20 cellular contexts compared by ENCODE assay signal in genomic region chr17:40058865-40059264, GRCh38. TPM values are rescaled to one million over a fixed set of nuclear protein-coding genes. Genes with fewer than 3 reads are reported as not detected.
A peak's percentile ranks its signal among the peaks of the same experiment; 100 is the strongest.
DNase-seq lines count a peak whose midpoint lies in the region; ATAC-seq and TF ChIP-seq lines count a peak whose summit lies in the region.
"Had no signal": no experiment of that assay in that cellular context is flagged by ENCODE, and none has a peak within 500 bp of the region (broad histone marks: within the 10 kb centered on the region; RNA-seq: fewer than 3 reads in every experiment).

No MANE protein-coding gene starts in this region.

- CTCF ChIA-PET in HEK293T (lab: Yijun Ruan, JAX), result interaction anchor here (0.6 to 2.3 kb wide), 2 partner anchors 23 to 32 kb away, joined by 5 read pairs; no protein-coding TSS in a partner anchor

- no peak for TF ChIP-seq POLR2A in Peyer's patch (IDR thresholded peaks at IDR 0.05)

- H3K4me3 ChIP-seq in Peyer's patch (no peak overlapping the region), dorsolateral prefrontal cortex (no peak overlapping the region)
- H3K4me3 ChIP-seq: hepatocyte, SJCRH30 had no signal

- no peak for ATAC-seq in GM18868 (IDR thresholded peaks at IDR 0.05; ENCODE audit: unreplicated experiment)
- ATAC-seq: T-helper 17 cell had no signal

- TF ChIP-seq CTCF in Peyer's patch (IDR thresholded peaks at IDR 0.05) (no peak), dorsolateral prefrontal cortex (IDR thresholded peaks at IDR 0.05 in 54 of 56, conservative IDR thresholded peaks at IDR 0.05 in 2 of 56; ENCODE audit: low read depth in 1 of 56, partially characterized antibody in 56 of 56) (no peak), nephron (IDR thresholded peaks at IDR 0.05; ENCODE audit: unreplicated experiment in 3 of 3) (no peak)

- no peaks in the 10 kb centered on the region for H3K9me3 ChIP-seq in Peyer's patch
- H3K9me3 ChIP-seq: SJCRH30 had no signal

- H3K27ac Mint-ChIP-seq in nephron, result peak overlapping the region in 2 of 3 experiments; percentile 83 to 95
- H3K27ac Mint-ChIP-seq: CD4-positive, CD25-positive, alpha-beta regulatory T cell; memory B cell had no signal

- no peaks in the 10 kb centered on the region for H3K9me3 Mint-ChIP-seq in nephron
- H3K9me3 Mint-ChIP-seq: memory B cell had no signal

- H3K27me3 ChIP-seq in Peyer's patch, result no peaks in the 10 kb centered on the region
- H3K27me3 ChIP-seq in dorsolateral prefrontal cortex, result no peaks in the 10 kb centered on the region
- H3K27me3 ChIP-seq: hepatocyte had no signal

- no peaks in the 10 kb centered on the region for H3K36me3 ChIP-seq in Peyer's patch
- H3K36me3 ChIP-seq: SJCRH30 had no signal

- H3K36me3 Mint-ChIP-seq in nephron (ENCODE audit: low read depth), result peaks cover 4% of the 10 kb centered on the region
- H3K36me3 Mint-ChIP-seq: CD4-positive, CD25-positive, alpha-beta regulatory T cell; memory B cell had no signal

- H3K27me3 Mint-ChIP-seq in nephron (ENCODE audit: low read depth), result peaks cover 24% of the 10 kb centered on the region

- peak overlapping the region in 1 of 3 experiments; percentile 68 for H3K4me3 Mint-ChIP-seq in nephron
- H3K4me3 Mint-ChIP-seq: memory B cell, T-helper 17 cell had no signal

- H3K27ac ChIP-seq in Peyer's patch, result peak overlapping the region in 3 of 4 donors; percentile 47 to 78 (median 64)
- peak overlapping the region in 41 of 59 donors; percentile 12 to 100 (median 88) for H3K27ac ChIP-seq in dorsolateral prefrontal cortex
- peak overlapping the region; percentile 56 for H3K27ac ChIP-seq in temporal lobe (ENCODE audit: low read depth, low read length)
- H3K27ac ChIP-seq: hepatocyte, SJCRH30 had no signal

- H3K4me1 Mint-ChIP-seq in nephron, result peaks cover 45% of the 10 kb centered on the region

- POLR2A ChIA-PET in HEK293T (lab: Yijun Ruan, JAX), result no interaction called here

- H3K4me1 ChIP-seq in Peyer's patch, result peaks cover 0 to 27% (median 1%) of the 10 kb centered on the region in 4 donors

- intact Hi-C loops in dorsolateral prefrontal cortex (cut with DNase I), result loop anchor here in 1 of 2 donors (5.0 kb wide), 1 partner anchor 33 kb away; no protein-coding TSS in a partner anchor

- no peak for DNase-seq in Peyer's patch
- DNase-seq in dorsolateral prefrontal cortex, result no peak
- no peak for DNase-seq in activated effector memory CD4-positive, alpha-beta T cell treated with Interleukin-2 at 50 U/mL for 16 hours
- no peak for DNase-seq in NOMO-1 (lab: John Stamatoyannopoulos, UW; ENCODE audit: unreplicated experiment in 2 of 2)
- DNase-seq in HEK293T (ENCODE audit: extremely low spot score), result no peak
- DNase-seq: activated CD4-positive, alpha-beta T cell treated with anti-CD3 and anti-CD28 coated beads, Interleukin-2, amount 50 U/mL, for 1 hour; CD4-positive, CD25-positive, alpha-beta regulatory T cell; DMS79; MM.1S; NCI-H774; retina; SJCRH30; stimulated activated naive CD4-positive, alpha-beta T cell; T-helper 17 cell had no signal

TF ChIP-seq in HEK293T, 16 proteins besides CTCF, POLR2A, EP300 and RAD21:
- no peak for TF ChIP-seq ARNT (IDR thresholded peaks at IDR 0.05)
- TF ChIP-seq SUZ12 (IDR thresholded peaks at IDR 0.05), result no peak
- TF ChIP-seq SP1 (IDR thresholded peaks at IDR 0.05), result no peak
- no peak for TF ChIP-seq TARDBP (IDR thresholded peaks at IDR 0.05)
- no peak for TF ChIP-seq CTBP1 (IDR thresholded peaks at IDR 0.05; ENCODE audit: borderline replicate concordance)
- TF ChIP-seq HDGF (IDR thresholded peaks at IDR 0.05; ENCODE audit: borderline replicate concordance), result no peak
- no peak for TF ChIP-seq ZNF384 (IDR thresholded peaks at IDR 0.05)
- no peak for TF ChIP-seq ELF4 (IDR thresholded peaks at IDR 0.05)
- TF ChIP-seq FOXM1 (IDR thresholded peaks at IDR 0.05; ENCODE audit: borderline replicate concordance), result no peak
- TF ChIP-seq BHLHE40 (IDR thresholded peaks at IDR 0.05; ENCODE audit: borderline replicate concordance), result no peak
- no peak for TF ChIP-seq PKNOX1 (IDR thresholded peaks at IDR 0.05)
- TF ChIP-seq NFRKB (IDR thresholded peaks at IDR 0.05), result no peak
- TF ChIP-seq LEF1 (IDR thresholded peaks at IDR 0.05; ENCODE audit: borderline replicate concordance), result no peak
- TF ChIP-seq FOXK2 (IDR thresholded peaks at IDR 0.05), result no peak
- no peak for TF ChIP-seq L3MBTL2 (conservative IDR thresholded peaks at IDR 0.05)

RNA-seq across cellular contexts. Expression of gene THRA, which starts 3.9 kb away (rescaled TPM):
- total RNA-seq in Peyer's patch, result 10 to 100 TPM; 43.4 to 80.5 (median 68.5) TPM
- total RNA-seq in dorsolateral prefrontal cortex, result 100 to 1,000 TPM; 178 to 301 (median 231) TPM
- 109 TPM for total RNA-seq in temporal lobe

RNA-seq across cellular contexts. Expression of gene MED24, which starts 4.7 kb away (rescaled TPM):
- 100 to 1,000 TPM in 3 of 4 donors, 10 to 100 TPM in 1; 77.9 to 176 (median 146) TPM for total RNA-seq in Peyer's patch
- 100 to 1,000 TPM in 59 of 120 experiments, 10 to 100 TPM in 61; 59.5 to 156 (median 99.1) TPM for total RNA-seq in dorsolateral prefrontal cortex
- total RNA-seq in temporal lobe, result 76.7 TPM

RNA-seq across cellular contexts. Expression of gene NR1D1, which starts 41.5 kb away (rescaled TPM):
- total RNA-seq in Peyer's patch (10 to 100 TPM; 13.2 to 38.8 (median 18.9) TPM), dorsolateral prefrontal cortex (10 to 100 TPM; 26.9 to 97.0 (median 62.1) TPM), temporal lobe (0.25 TPM)

RNA-seq across cellular contexts. Expression of gene CSF3, which starts 43.6 kb away (rescaled TPM):
- total RNA-seq in Peyer's patch, result not detected
- total RNA-seq in dorsolateral prefrontal cortex, result 100 to 1,000 TPM in 1 of 120 experiments, 10 to 100 TPM in 8, 1 to 10 TPM in 30, under 1 TPM in 25, not detected in 56; 0.30 to 105 (median 1.8) TPM
- not detected for total RNA-seq in temporal lobe
- total RNA-seq: CD4-positive, CD25-positive, alpha-beta regulatory T cell; chondrocyte; hepatocyte; T-helper 17 cell had no signal

Comparison
In these comparisons a context has a peak if more than half of its experiments do, and no peak if none do; other contexts are left out.
1. RNA of gene NR1D1, which starts 41.5 kb away (total RNA-seq): 26.9 to 97.0 TPM in dorsolateral prefrontal cortex and 13.2 to 38.8 TPM in Peyer's patch; 0.25 TPM in temporal lobe (single experiment); every median in the first group is over 10 times any median in the second.
2. Peak in every context shown above with its lines, with median percentiles within 50 percentile points of each other: H3K27ac ChIP-seq.